In the genomic region with DNA sequence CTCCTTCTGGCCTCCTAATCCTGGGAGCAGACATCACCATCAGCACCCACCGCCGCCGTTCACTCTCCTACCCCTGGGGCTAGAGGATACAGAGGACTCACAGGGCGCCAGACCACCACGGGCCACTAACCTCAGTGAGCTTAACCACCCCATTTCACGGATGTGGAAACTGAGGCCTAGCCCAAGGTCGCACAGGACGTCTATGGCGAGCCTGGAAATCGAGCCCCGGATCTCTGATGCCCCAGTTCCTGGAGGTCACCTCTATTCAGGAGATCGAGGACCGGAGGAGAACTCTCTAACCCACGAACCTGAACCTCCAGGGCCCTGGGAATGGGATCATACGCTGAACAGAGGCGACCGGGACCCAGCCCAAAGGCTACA, we compare ENCODE assay signal across 8 cellular contexts. TPM values are rescaled to one million over a fixed set of nuclear protein-coding genes. Genes with fewer than 3 reads are reported as not detected.
DNase-seq lines count a peak whose midpoint lies in the region; TF ChIP-seq lines count a peak whose summit lies in the region.

No MANE protein-coding gene starts in this region.

- no peak for TF ChIP-seq CTCF in Calu3 (IDR thresholded peaks at IDR 0.05; ENCODE audit: unreplicated experiment)

- H3K27ac Mint-ChIP-seq in Calu3 (ENCODE audit: unreplicated experiment): peak overlapping the region; percentile 65

- no peaks in the 10 kb centered on the region for H3K9me3 Mint-ChIP-seq in Calu3 (ENCODE audit: low read depth, unreplicated experiment)

- peak overlapping the region; percentile 76 for H3K9ac ChIP-seq in mucosa of stomach (ENCODE audit: low read length)

- BruUV-seq in Calu3 (replicated peaks; lab: Mats Ljungman, UMichigan): no TSS peak

- DNase-seq in Calu3: no peak
- no peak for DNase-seq in Jurkat, Clone E6-1 (ENCODE audit: low read depth, low spot score)
- DNase-seq in A172 (ENCODE audit: low spot score): no peak
- no peak for DNase-seq in NCI-H69 (lab: John Stamatoyannopoulos, UW)
- DNase-seq in epidermal melanocyte (ENCODE audit: insufficient read length, low spot score): no peak
- DNase-seq in stimulated activated CD8-positive, alpha-beta memory T cell treated with anti-CD3 and anti-CD28 coated beads, Interleukin-4, amount 100 ng/mL, for 48 hours: no peak

- H3K27ac ChIP-seq in cingulate gyrus (ENCODE audit: low read depth, low read length): peak overlapping the region; percentile 57

- H3K9me3 ChIP-seq in mucosa of stomach (ENCODE audit: control insufficient read depth, low read length): no peaks in the 10 kb centered on the region

- H3K36me3 Mint-ChIP-seq in Calu3 (ENCODE audit: insufficient read depth, unreplicated experiment): peaks cover 23% of the 10 kb centered on the region

- intact Hi-C loops in Calu3 (cut with micrococcal nuclease; ENCODE audit: unreplicated experiment): loop anchor here (1.0 kb wide), 1 partner anchor 77 kb away; no protein-coding TSS in a partner anchor

- no peaks in the 10 kb centered on the region for H3K27me3 ChIP-seq in mucosa of stomach (ENCODE audit: control insufficient read depth, insufficient read depth, low read length)

- no peaks in the 10 kb centered on the region for H3K36me3 ChIP-seq in mucosa of stomach (ENCODE audit: control insufficient read depth, insufficient read depth, low read length)

- peak overlapping the region; percentile 99 for H3K4me3 ChIP-seq in Jurkat, Clone E6-1 (ENCODE audit: low read length)
- peak overlapping the region; percentile 71 for H3K4me3 ChIP-seq in mucosa of stomach (ENCODE audit: low read length)

- CTCF ChIA-PET in Calu3 (lab: Charles Lee): interaction anchor here (1.3 kb wide), 1 partner anchor 111 kb away, joined by 5 read pairs; no protein-coding TSS in a partner anchor

- H3K27me3 Mint-ChIP-seq in Calu3 (ENCODE audit: unreplicated experiment): peaks cover 3% of the 10 kb centered on the region

- H3K4me1 ChIP-seq in mucosa of stomach (ENCODE audit: control insufficient read depth, insufficient read depth, low read length): peaks cover 10% of the 10 kb centered on the region

- H3K4me1 Mint-ChIP-seq in Calu3 (ENCODE audit: low read depth, unreplicated experiment): peaks cover 12% of the 10 kb centered on the region

- peak overlapping the region; percentile 78 for H3K4me3 Mint-ChIP-seq in Calu3 (ENCODE audit: low read depth, unreplicated experiment)

RNA-seq across cellular contexts. Expression of gene TIMM10, which starts 0.3 kb away (rescaled TPM):
- total RNA-seq in Calu3 (2022): 68.5 and 73.5 TPM in 2 replicates
- polyA plus RNA-seq in Jurkat, Clone E6-1 (2012; ENCODE audit: insufficient read depth, insufficient read length): 229 TPM
- 59.7 and 95.9 TPM in 2 replicates for total RNA-seq in A172 (2014; rRNA removed; shearing (Covaris generic))

RNA-seq across cellular contexts. Expression of gene SMTNL1, which starts 7.2 kb away (rescaled TPM):
- total RNA-seq in Calu3 (2022): not detected in 2 replicates
- polyA plus RNA-seq in Jurkat, Clone E6-1 (2012; ENCODE audit: insufficient read depth, insufficient read length): not detected
- total RNA-seq in A172 (2014; rRNA removed; shearing (Covaris generic)): not detected in 2 replicates

RNA-seq across cellular contexts. Expression of gene SLC43A1, which starts 14.7 kb away (rescaled TPM):
- total RNA-seq in Calu3 (2022): 9.5 and 12.5 TPM in 2 replicates
- polyA plus RNA-seq in Jurkat, Clone E6-1 (2012; ENCODE audit: insufficient read depth, insufficient read length): 23.7 TPM
- total RNA-seq in A172 (2014; rRNA removed; shearing (Covaris generic)): 3.4 and 5.2 TPM in 2 replicates

RNA-seq across cellular contexts. Expression of gene UBE2L6, which starts 37.3 kb away (rescaled TPM):
- 80.8 and 170 TPM in 2 replicates for total RNA-seq in Calu3 (2022)
- polyA plus RNA-seq in Jurkat, Clone E6-1 (2012; ENCODE audit: insufficient read depth, insufficient read length): 87.5 TPM
- total RNA-seq in A172 (2014; rRNA removed; shearing (Covaris generic)): 52.5 and 69.6 TPM in 2 replicates
